1 cellular context compared by ENCODE assay signal in the genomic region with DNA sequence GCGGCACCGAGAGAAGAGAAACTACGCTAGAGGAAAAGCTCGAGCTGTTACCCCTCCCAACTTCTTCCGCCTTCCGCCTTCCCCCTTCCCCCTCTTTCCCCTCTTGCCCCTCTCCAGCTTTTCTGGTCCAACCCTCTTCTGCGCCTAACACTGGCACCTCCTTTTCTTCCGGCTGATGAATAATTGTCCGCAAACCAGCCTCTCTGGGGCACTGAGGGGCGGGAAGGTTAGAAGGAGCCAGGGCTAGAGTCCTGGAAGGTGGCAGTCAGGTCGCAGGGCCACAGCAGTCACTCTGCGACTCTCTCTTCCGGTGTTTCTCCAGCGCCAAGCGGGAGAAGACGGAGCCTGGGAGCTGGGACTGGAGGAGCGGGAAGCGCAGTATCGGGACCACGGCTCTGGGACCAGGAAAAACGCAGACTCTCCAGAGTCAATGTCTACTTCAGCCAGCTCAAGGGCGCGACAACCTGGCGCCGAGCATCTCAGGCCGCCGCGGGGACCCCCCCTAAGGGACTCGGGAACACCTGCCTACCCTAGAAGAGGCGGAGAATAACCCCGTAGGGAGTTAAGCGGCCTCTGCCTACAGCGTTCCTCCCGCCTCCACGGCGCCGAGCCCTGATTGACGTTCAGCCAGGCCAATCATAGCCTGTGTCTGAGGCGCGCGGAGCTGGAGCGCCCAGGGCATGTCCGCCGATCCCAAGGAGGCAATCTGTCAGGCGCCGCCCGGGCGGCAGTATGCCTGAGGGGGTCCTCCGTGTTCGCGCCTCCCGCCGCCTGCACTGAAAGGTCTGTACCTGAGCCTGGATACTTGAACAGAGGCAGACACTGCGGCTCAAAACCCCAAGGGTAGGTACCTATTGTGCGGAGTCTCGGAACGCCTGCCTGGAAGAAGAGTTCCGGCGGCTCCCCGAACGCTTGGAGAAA.
TF ChIP-seq lines count a peak whose summit lies in the region.

No MANE protein-coding gene starts in this region.

TF ChIP-seq in SK-N-SH, 30 proteins besides CTCF, POLR2A, EP300 and RAD21 (continued from another document):
- TF ChIP-seq, protein P1, sequence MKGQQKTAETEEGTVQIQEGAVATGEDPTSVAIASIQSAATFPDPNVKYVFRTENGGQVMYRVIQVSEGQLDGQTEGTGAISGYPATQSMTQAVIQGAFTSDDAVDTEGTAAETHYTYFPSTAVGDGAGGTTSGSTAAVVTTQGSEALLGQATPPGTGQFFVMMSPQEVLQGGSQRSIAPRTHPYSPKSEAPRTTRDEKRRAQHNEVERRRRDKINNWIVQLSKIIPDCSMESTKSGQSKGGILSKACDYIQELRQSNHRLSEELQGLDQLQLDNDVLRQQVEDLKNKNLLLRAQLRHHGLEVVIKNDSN (IDR thresholded peaks at IDR 0.05; ENCODE audit: borderline replicate concordance, low read depth), result no peak
- TF ChIP-seq TEAD4 (IDR thresholded peaks at IDR 0.05; ENCODE audit: borderline replicate concordance, insufficient read depth) (0 out of 2 replicates have a peak, but pooled peaks have one; percentile 9), TCF12 (IDR thresholded peaks at IDR 0.05) (no peak), SIN3A (IDR thresholded peaks at IDR 0.05; ENCODE audit: borderline replicate concordance, low read depth, low read length) (no peak), TAF1 (IDR thresholded peaks at IDR 0.05; ENCODE audit: borderline replicate concordance, low read depth, low read length) (peak; percentile 61), MEF2A (IDR thresholded peaks at IDR 0.05; ENCODE audit: borderline replicate concordance, low read depth) (no peak), POLR2AphosphoS5 (IDR thresholded peaks at IDR 0.05; ENCODE audit: low read depth, low read length) (peak; percentile 30; the same call in 1 of the 2 replicates), SMC3 (IDR thresholded peaks at IDR 0.05; ENCODE audit: low read depth, low read length) (no peak), NRF1 (IDR thresholded peaks at IDR 0.05; ENCODE audit: low read depth, low read length) (no peak), CHD2 (IDR thresholded peaks at IDR 0.05; ENCODE audit: low read length, partially characterized antibody) (no peak), RFX5 (IDR thresholded peaks at IDR 0.05; ENCODE audit: low read length) (0 out of 2 replicates have a peak, but pooled peaks have one; percentile 46), GABPA (IDR thresholded peaks at IDR 0.05; ENCODE audit: low read depth) (peak; percentile 53), JUND (IDR thresholded peaks at IDR 0.05) (no peak), YY1 (IDR thresholded peaks at IDR 0.05; ENCODE audit: low read depth) (peak; percentile 66; the same call in 1 of the 2 replicates), NFIC (IDR thresholded peaks at IDR 0.05; ENCODE audit: borderline replicate concordance) (no peak), MXI1 (IDR thresholded peaks at IDR 0.05; ENCODE audit: low read depth, low read length) (0 out of 2 replicates have a peak, but pooled peaks have one; percentile 32), FOXM1 (IDR thresholded peaks at IDR 0.05; ENCODE audit: low read depth) (no peak), RXRA (IDR thresholded peaks at IDR 0.05; ENCODE audit: borderline replicate concordance, low read depth) (no peak), FOXJ3 (CRISPR knock-in tag; IDR thresholded peaks at IDR 0.05) (no peak)
- TF ChIP-seq, protein P2, sequence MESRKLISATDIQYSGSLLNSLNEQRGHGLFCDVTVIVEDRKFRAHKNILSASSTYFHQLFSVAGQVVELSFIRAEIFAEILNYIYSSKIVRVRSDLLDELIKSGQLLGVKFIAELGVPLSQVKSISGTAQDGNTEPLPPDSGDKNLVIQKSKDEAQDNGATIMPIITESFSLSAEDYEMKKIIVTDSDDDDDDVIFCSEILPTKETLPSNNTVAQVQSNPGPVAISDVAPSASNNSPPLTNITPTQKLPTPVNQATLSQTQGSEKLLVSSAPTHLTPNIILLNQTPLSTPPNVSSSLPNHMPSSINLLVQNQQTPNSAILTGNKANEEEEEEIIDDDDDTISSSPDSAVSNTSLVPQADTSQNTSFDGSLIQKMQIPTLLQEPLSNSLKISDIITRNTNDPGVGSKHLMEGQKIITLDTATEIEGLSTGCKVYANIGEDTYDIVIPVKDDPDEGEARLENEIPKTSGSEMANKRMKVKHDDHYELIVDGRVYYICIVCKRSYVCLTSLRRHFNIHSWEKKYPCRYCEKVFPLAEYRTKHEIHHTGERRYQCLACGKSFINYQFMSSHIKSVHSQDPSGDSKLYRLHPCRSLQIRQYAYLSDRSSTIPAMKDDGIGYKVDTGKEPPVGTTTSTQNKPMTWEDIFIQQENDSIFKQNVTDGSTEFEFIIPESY (IDR thresholded peaks at IDR 0.05; ENCODE audit: borderline replicate concordance, low read depth), result no peak
- TF ChIP-seq, protein P3, sequence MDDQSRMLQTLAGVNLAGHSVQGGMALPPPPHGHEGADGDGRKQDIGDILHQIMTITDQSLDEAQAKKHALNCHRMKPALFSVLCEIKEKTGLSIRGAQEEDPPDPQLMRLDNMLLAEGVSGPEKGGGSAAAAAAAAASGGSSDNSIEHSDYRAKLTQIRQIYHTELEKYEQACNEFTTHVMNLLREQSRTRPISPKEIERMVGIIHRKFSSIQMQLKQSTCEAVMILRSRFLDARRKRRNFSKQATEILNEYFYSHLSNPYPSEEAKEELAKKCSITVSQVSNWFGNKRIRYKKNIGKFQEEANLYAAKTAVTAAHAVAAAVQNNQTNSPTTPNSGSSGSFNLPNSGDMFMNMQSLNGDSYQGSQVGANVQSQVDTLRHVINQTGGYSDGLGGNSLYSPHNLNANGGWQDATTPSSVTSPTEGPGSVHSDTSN (IDR thresholded peaks at IDR 0.05), result peak; percentile 99
- TF ChIP-seq, protein P4, sequence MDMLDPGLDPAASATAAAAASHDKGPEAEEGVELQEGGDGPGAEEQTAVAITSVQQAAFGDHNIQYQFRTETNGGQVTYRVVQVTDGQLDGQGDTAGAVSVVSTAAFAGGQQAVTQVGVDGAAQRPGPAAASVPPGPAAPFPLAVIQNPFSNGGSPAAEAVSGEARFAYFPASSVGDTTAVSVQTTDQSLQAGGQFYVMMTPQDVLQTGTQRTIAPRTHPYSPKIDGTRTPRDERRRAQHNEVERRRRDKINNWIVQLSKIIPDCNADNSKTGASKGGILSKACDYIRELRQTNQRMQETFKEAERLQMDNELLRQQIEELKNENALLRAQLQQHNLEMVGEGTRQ (IDR thresholded peaks at IDR 0.05; ENCODE audit: borderline replicate concordance, low read depth, low read length), result no peak
- TF ChIP-seq, protein P5, sequence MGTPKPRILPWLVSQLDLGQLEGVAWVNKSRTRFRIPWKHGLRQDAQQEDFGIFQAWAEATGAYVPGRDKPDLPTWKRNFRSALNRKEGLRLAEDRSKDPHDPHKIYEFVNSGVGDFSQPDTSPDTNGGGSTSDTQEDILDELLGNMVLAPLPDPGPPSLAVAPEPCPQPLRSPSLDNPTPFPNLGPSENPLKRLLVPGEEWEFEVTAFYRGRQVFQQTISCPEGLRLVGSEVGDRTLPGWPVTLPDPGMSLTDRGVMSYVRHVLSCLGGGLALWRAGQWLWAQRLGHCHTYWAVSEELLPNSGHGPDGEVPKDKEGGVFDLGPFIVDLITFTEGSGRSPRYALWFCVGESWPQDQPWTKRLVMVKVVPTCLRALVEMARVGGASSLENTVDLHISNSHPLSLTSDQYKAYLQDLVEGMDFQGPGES (IDR thresholded peaks at IDR 0.05; ENCODE audit: low read depth, low read length), result peak; percentile 51
- TF ChIP-seq, protein P6, sequence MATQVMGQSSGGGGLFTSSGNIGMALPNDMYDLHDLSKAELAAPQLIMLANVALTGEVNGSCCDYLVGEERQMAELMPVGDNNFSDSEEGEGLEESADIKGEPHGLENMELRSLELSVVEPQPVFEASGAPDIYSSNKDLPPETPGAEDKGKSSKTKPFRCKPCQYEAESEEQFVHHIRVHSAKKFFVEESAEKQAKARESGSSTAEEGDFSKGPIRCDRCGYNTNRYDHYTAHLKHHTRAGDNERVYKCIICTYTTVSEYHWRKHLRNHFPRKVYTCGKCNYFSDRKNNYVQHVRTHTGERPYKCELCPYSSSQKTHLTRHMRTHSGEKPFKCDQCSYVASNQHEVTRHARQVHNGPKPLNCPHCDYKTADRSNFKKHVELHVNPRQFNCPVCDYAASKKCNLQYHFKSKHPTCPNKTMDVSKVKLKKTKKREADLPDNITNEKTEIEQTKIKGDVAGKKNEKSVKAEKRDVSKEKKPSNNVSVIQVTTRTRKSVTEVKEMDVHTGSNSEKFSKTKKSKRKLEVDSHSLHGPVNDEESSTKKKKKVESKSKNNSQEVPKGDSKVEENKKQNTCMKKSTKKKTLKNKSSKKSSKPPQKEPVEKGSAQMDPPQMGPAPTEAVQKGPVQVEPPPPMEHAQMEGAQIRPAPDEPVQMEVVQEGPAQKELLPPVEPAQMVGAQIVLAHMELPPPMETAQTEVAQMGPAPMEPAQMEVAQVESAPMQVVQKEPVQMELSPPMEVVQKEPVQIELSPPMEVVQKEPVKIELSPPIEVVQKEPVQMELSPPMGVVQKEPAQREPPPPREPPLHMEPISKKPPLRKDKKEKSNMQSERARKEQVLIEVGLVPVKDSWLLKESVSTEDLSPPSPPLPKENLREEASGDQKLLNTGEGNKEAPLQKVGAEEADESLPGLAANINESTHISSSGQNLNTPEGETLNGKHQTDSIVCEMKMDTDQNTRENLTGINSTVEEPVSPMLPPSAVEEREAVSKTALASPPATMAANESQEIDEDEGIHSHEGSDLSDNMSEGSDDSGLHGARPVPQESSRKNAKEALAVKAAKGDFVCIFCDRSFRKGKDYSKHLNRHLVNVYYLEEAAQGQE (IDR thresholded peaks at IDR 0.05; ENCODE audit: low read depth, low read length), result no peak
- TF ChIP-seq, protein P7, sequence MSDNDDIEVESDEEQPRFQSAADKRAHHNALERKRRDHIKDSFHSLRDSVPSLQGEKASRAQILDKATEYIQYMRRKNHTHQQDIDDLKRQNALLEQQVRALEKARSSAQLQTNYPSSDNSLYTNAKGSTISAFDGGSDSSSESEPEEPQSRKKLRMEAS (IDR thresholded peaks at IDR 0.05; ENCODE audit: low read depth), result peak; percentile 23; the same call in 1 of the 2 replicates
